Comparison of ENCODE assay signal across 29 cellular contexts in genomic region chr5:179371123-179371515, GRCh38. TPM values are rescaled to one million over a fixed set of nuclear protein-coding genes. Genes with fewer than 3 reads are reported as not detected.
"Had no signal": no experiment of that assay in that cellular context is flagged by ENCODE, and none has a peak within 500 bp of the region (broad histone marks: within the 10 kb centered on the region; RNA-seq: fewer than 3 reads in every experiment).

No MANE protein-coding gene starts in this region.

- H3K9ac ChIP-seq: neural progenitor cell had no signal

- H3K4me1 Mint-ChIP-seq: activated T-helper 17 cell treated with anti-CD3 and anti-CD28 coated beads, Interleukin-2, amount 50 U/mL, for 72 hours had no signal

- H3K4me3 ChIP-seq: body of pancreas, cardiac muscle cell, colonic mucosa, gastroesophageal sphincter, neural progenitor cell, skin epidermis, testis, transverse colon, uterus had no signal

- H3K27ac Mint-ChIP-seq: activated CD8-positive, alpha-beta T cell treated with anti-CD3 and anti-CD28 coated beads for 36 hours; activated naive CD4-positive, alpha-beta T cell treated with anti-CD3 and anti-CD28 coated beads, Interleukin-2, amount 50 U/mL, for 72 hours; activated T-helper 17 cell treated with anti-CD3 and anti-CD28 coated beads, Interleukin-2, amount 50 U/mL, for 72 hours; naive thymus-derived CD4-positive, alpha-beta T cell; neural progenitor cell; T-helper 17 cell had no signal

- H3K4me2 ChIP-seq: neural progenitor cell had no signal

- H3K27me3 Mint-ChIP-seq: activated CD8-positive, alpha-beta T cell treated with anti-CD3 and anti-CD28 coated beads for 36 hours had no signal

- H3K27ac ChIP-seq: body of pancreas, cardiac muscle cell, colonic mucosa, gastroesophageal sphincter, neural progenitor cell, skin epidermis, testis, transverse colon, uterus had no signal

- H2AFZ ChIP-seq: neural progenitor cell had no signal

- H3K27me3 ChIP-seq: body of pancreas, cardiac muscle cell, colonic mucosa, neural progenitor cell, testis, transverse colon, uterus had no signal

- FAIRE-seq: kidney had no signal

- H3K4me1 ChIP-seq: body of pancreas, colonic mucosa, gastroesophageal sphincter, neural progenitor cell, testis, transverse colon, uterus had no signal

- DNase-seq: activated CD4-positive, alpha-beta T cell treated with anti-CD3 and anti-CD28 coated beads for 1 hour; activated CD4-positive, alpha-beta T cell treated with anti-CD3 and anti-CD28 coated beads, Interleukin-2, amount 50 U/mL, for 1 hour; activated CD8-positive, alpha-beta T cell treated with anti-CD3 and anti-CD28 coated beads for 36 hours; activated naive CD4-positive, alpha-beta T cell; activated T-cell treated with anti-CD3 and anti-CD28 coated beads, Interleukin-2, amount 50 U/mL, for 4 hours; cerebellar nuclear complex; colonic mucosa; effector CD8-positive, alpha-beta T cell; hippocampal formation; naive thymus-derived CD4-positive, alpha-beta T cell; occipital lobe; right cardiac atrium; stimulated activated CD4-positive, alpha-beta T cell treated with anti-CD3 and anti-CD28 coated beads, Interleukin-12 subunit alpha, Interleukin-12 subunit beta, amount 100 ng/mL, for 4 hours; stimulated activated CD4-positive, alpha-beta T cell treated with anti-CD3 and anti-CD28 coated beads, Interleukin-4, amount 100 ng/mL, for 1 hour; stimulated activated naive CD8-positive, alpha-beta T cell treated with anti-CD3 and anti-CD28 coated beads, Interleukin-15, Interleukin-2, amounts not matched to agents 100 U/mL and 50 U/mL, for 24 hours; T-helper 17 cell; T1000; testis; transverse colon; uterus had no signal

- H3K36me3 Mint-ChIP-seq: activated naive CD4-positive, alpha-beta T cell treated with anti-CD3 and anti-CD28 coated beads, Interleukin-2, amount 50 U/mL, for 72 hours; naive thymus-derived CD4-positive, alpha-beta T cell; neural progenitor cell had no signal

- H3K36me3 ChIP-seq: cardiac muscle cell, colonic mucosa, gastroesophageal sphincter, neural progenitor cell, transverse colon, uterus had no signal

- H3K4me3 Mint-ChIP-seq: activated CD8-positive, alpha-beta T cell treated with anti-CD3 and anti-CD28 coated beads for 36 hours; activated T-cell treated with anti-CD3 and anti-CD28 coated beads, Interleukin-2, amount 50 U/mL, for 4 hours; activated T-helper 17 cell treated with anti-CD3 and anti-CD28 coated beads, Interleukin-2, amount 50 U/mL, for 72 hours; naive thymus-derived CD4-positive, alpha-beta T cell; neural progenitor cell; T-helper 17 cell had no signal

- H3K9me3 ChIP-seq: body of pancreas, colonic mucosa, gastroesophageal sphincter, testis, transverse colon, uterus had no signal

- H3K9me3 Mint-ChIP-seq: activated CD8-positive, alpha-beta T cell treated with anti-CD3 and anti-CD28 coated beads for 36 hours; activated naive CD4-positive, alpha-beta T cell treated with anti-CD3 and anti-CD28 coated beads, Interleukin-2, amount 50 U/mL, for 72 hours; activated T-cell treated with anti-CD3 and anti-CD28 coated beads, Interleukin-2, amount 50 U/mL, for 4 hours; activated T-helper 17 cell treated with anti-CD3 and anti-CD28 coated beads, Interleukin-2, amount 50 U/mL, for 72 hours; neural progenitor cell had no signal

RNA-seq across cellular contexts. Expression of gene ADAMTS2, which starts 25.9 kb away (rescaled TPM):
- total RNA-seq: activated CD8-positive, alpha-beta T cell treated with anti-CD3 and anti-CD28 coated beads for 36 hours; activated naive CD4-positive, alpha-beta T cell treated with anti-CD3 and anti-CD28 coated beads, Interleukin-2, amount 50 U/mL, for 72 hours; activated T-helper 17 cell treated with anti-CD3 and anti-CD28 coated beads, Interleukin-2, amount 50 U/mL, for 72 hours; dermis microvascular lymphatic vessel endothelial cell; naive thymus-derived CD4-positive, alpha-beta T cell; T-helper 17 cell had no signal
- polyA plus RNA-seq: naive thymus-derived CD4-positive, alpha-beta T cell had no signal
